Comparison of ENCODE assay signal across 10 cellular contexts in the genomic region with DNA sequence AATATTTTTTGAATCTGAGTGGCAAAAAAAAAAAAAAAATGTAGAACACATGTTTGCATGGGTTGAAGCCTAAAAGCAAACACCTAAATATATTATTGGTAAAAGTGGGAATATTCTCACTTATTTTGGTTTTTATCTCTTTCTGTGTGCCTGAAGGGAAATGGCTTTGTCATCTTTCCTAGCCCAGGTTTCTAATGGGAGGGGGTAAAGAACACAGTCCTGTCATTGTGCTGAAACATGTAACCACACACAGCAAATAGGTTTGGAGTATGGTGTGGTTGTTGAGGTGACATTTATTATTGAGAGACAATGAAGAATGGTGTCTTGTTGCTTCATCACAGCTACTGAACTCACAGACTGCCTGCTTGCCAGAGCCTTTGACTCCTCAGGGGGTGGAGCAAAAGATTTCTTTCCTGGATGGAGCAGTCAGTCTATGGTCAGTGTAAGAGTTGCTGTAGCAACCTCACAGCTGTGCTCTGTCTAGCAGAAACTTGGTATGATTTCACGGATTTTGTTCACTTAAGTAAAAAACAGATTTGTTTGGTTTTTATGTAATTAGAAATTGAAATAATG.
DNase-seq lines count a peak whose midpoint lies in the region; ATAC-seq and TF ChIP-seq lines count a peak whose summit lies in the region.
"Had no signal": no experiment of that assay in that cellular context is flagged by ENCODE, and none has a peak within 500 bp of the region (broad histone marks: within the 10 kb centered on the region; RNA-seq: fewer than 3 reads in every experiment).

No MANE protein-coding gene starts in this region.

- H3K4me3 ChIP-seq in MG63 = no peak overlapping the region
- H3K4me3 ChIP-seq in brain microvascular endothelial cell (ENCODE audit: low read depth, low read length) = no peak overlapping the region
- H3K4me3 ChIP-seq in kidney epithelial cell (ENCODE audit: low read depth, low read length) = no peak overlapping the region
- H3K4me3 ChIP-seq in CD8-positive, alpha-beta T cell (ENCODE audit: low read depth, low read length) = no peak overlapping the region

- in situ Hi-C loops in brain microvascular endothelial cell (cut with HindIII; ENCODE audit: low pct_ligation_motif_present, low sequenced_read_pairs) = no loop called here

- H3K27ac Mint-ChIP-seq in CD8-positive, alpha-beta T cell = no peak overlapping the region
- H3K27ac Mint-ChIP-seq: activated CD4-positive, alpha-beta T cell treated with anti-CD3 and anti-CD28 coated beads, Interleukin-2, amount 10 ng/mL, durations not matched to agents 24 days and 14 days had no signal

- H3K36me3 ChIP-seq in MG63 = peaks cover 3% of the 10 kb centered on the region; the same call in 1 of the 2 replicates
- H3K36me3 ChIP-seq in brain microvascular endothelial cell (replicated peaks) = no peaks in the 10 kb centered on the region
- no peaks in the 10 kb centered on the region for H3K36me3 ChIP-seq in kidney epithelial cell (ENCODE audit: control insufficient read depth, insufficient read depth, low read length)
- H3K36me3 ChIP-seq in CD8-positive, alpha-beta T cell (ENCODE audit: insufficient read depth, low read length) = no peaks in the 10 kb centered on the region

- no peak for ATAC-seq in GM18511 (IDR thresholded peaks at IDR 0.05; ENCODE audit: unreplicated experiment)
- ATAC-seq in GM19035 (IDR thresholded peaks at IDR 0.05; ENCODE audit: unreplicated experiment) = no peak
- no peak for ATAC-seq in CD8-positive, alpha-beta T cell

- TF ChIP-seq CTCF in brain microvascular endothelial cell (IDR thresholded peaks at IDR 0.05; ENCODE audit: low read depth, low read length, missing control alignments) = no peak
- no peak for TF ChIP-seq CTCF in kidney epithelial cell (IDR thresholded peaks at IDR 0.05; ENCODE audit: insufficient read depth, low read length, poor library complexity, severe bottlenecking)
- TF ChIP-seq CTCF in CD8-positive, alpha-beta T cell (IDR thresholded peaks at IDR 0.05) = no peak

- H3K27me3 ChIP-seq in MG63 (no peaks in the 10 kb centered on the region), brain microvascular endothelial cell (replicated peaks) (no peaks in the 10 kb centered on the region), kidney epithelial cell (ENCODE audit: control insufficient read depth, insufficient read depth, low read length) (no peaks in the 10 kb centered on the region)
- no peaks in the 10 kb centered on the region for H3K27me3 ChIP-seq in CD8-positive, alpha-beta T cell (ENCODE audit: insufficient read depth, low read length)

- H3K4me1 ChIP-seq in CD8-positive, alpha-beta T cell (ENCODE audit: insufficient read depth, low read length) = no peaks in the 10 kb centered on the region

- H3K36me3 Mint-ChIP-seq in CD8-positive, alpha-beta T cell = peaks cover 3% of the 10 kb centered on the region

- intact Hi-C loops in CD8-positive, alpha-beta T cell (cut with DNase I, micrococcal nuclease) = no loop called here

- DNase-seq in AG20443 (ENCODE audit: low spot score) (peak; percentile 85), MG63 (peak; percentile 20), brain microvascular endothelial cell (peak; percentile 47), kidney epithelial cell (ENCODE audit: low read depth) (peak; percentile 47), Kasumi-1 (lab: John Stamatoyannopoulos, UW) (no peak)
- DNase-seq in CD8-positive, alpha-beta T cell = no peak
- DNase-seq: activated CD4-positive, alpha-beta T cell treated with anti-CD3 and anti-CD28 coated beads, Interleukin-2, amount 10 ng/mL, durations not matched to agents 24 days and 14 days had no signal

- no peaks in the 10 kb centered on the region for H3K9me3 Mint-ChIP-seq in CD8-positive, alpha-beta T cell
- H3K9me3 Mint-ChIP-seq: activated CD4-positive, alpha-beta T cell treated with anti-CD3 and anti-CD28 coated beads, Interleukin-2, amount 10 ng/mL, durations not matched to agents 24 days and 14 days had no signal

- CTCF ChIA-PET in CD8-positive, alpha-beta T cell (lab: Charles Lee) = no interaction called here

- H3K4me1 Mint-ChIP-seq in CD8-positive, alpha-beta T cell (ENCODE audit: low read depth) = no peaks in the 10 kb centered on the region
- H3K4me1 Mint-ChIP-seq: activated CD4-positive, alpha-beta T cell treated with anti-CD3 and anti-CD28 coated beads, Interleukin-2, amount 10 ng/mL, durations not matched to agents 24 days and 14 days had no signal

- POLR2A ChIA-PET in CD8-positive, alpha-beta T cell (lab: Charles Lee) = interaction anchor here (0.6 kb wide), 1 partner anchor 11 kb away, joined by 4 read pairs; no protein-coding TSS in a partner anchor

- H3K9me3 ChIP-seq in MG63 = no peaks in the 10 kb centered on the region
- no peaks in the 10 kb centered on the region for H3K9me3 ChIP-seq in CD8-positive, alpha-beta T cell (ENCODE audit: low read length)

- H3K4me3 Mint-ChIP-seq in CD8-positive, alpha-beta T cell = no peak overlapping the region
- H3K4me3 Mint-ChIP-seq: activated CD4-positive, alpha-beta T cell treated with anti-CD3 and anti-CD28 coated beads, Interleukin-2, amount 10 ng/mL, durations not matched to agents 24 days and 14 days had no signal

- H3K27ac ChIP-seq in brain microvascular endothelial cell = no peak overlapping the region
- no peak overlapping the region for H3K27ac ChIP-seq in CD8-positive, alpha-beta T cell (ENCODE audit: low read depth, low read length)
- H3K27ac ChIP-seq: epithelial cell of prostate had no signal

- no peaks in the 10 kb centered on the region for H3K27me3 Mint-ChIP-seq in CD8-positive, alpha-beta T cell (ENCODE audit: low read depth)
- H3K27me3 Mint-ChIP-seq: activated CD4-positive, alpha-beta T cell treated with anti-CD3 and anti-CD28 coated beads, Interleukin-2, amount 10 ng/mL, durations not matched to agents 24 days and 14 days had no signal

Comparison
In these comparisons a context has a peak if more than half of its experiments do, and no peak if none do; other contexts are left out.
1. DNase-seq: peak in AG20443 (single experiment), MG63 (single experiment), brain microvascular endothelial cell (single experiment) and kidney epithelial cell (single experiment); none in Kasumi-1 (0 of 2) and CD8-positive, alpha-beta T cell (0 of 7).